6 cellular contexts compared by ENCODE assay signal in genomic region chr16:668519-669171, GRCh38. TPM values are rescaled to one million over a fixed set of nuclear protein-coding genes. Genes with fewer than 3 reads are reported as not detected.
DNase-seq lines count a peak whose midpoint lies in the region; ATAC-seq, FAIRE-seq and TF ChIP-seq lines count a peak whose summit lies in the region.

No MANE protein-coding gene starts in this region.

- CTCF ChIA-PET in WTC11 (lab: Charles Lee) (interaction anchor here (1.3 to 3.0 kb wide), 9 partner anchors 7 to 297 kb away, joined by 3 to 21 read pairs (median 6); partner anchors contain the start of genes ANTKMT, RHBDL1, STUB1 and WDR90), HepG2 (lab: Yijun Ruan, JAX; ENCODE audit: low intra/inter-chr PET ratio, low total read pairs) (interaction anchor here (1.0 to 1.4 kb wide), 3 partner anchors 9 to 18 kb away, joined by 3 to 4 read pairs (median 4); partner anchors contain the start of gene STUB1)

- H3K36me3 ChIP-seq in HepG2 (replicated peaks in 1 of 2; ENCODE audit: control insufficient read depth in 1 of 2, insufficient read depth in 2 of 2, low read length in 2 of 2) = peaks cover 18 to 41% of the 10 kb centered on the region in 2 experiments; a peak in 4 of 5 replicates

- DNase-seq in WTC11 (ENCODE audit: low spot score) (no peak), HepG2 (ENCODE audit: low spot score) (no peak), NCI-H1092 (lab: John Stamatoyannopoulos, UW) (no peak), D721Med (ENCODE audit: insufficient read length, low spot score) (no peak)

- no peak overlapping the region for H3K27ac Mint-ChIP-seq in WTC11

- H3K36me3 Mint-ChIP-seq in WTC11 = peaks cover 11% of the 10 kb centered on the region

- H3K79me2 ChIP-seq in HepG2 (ENCODE audit: insufficient read depth, low read length) = peaks cover 17% of the 10 kb centered on the region

- no peak for TF ChIP-seq POLR2A in HepG2 (IDR thresholded peaks at IDR 0.05; ENCODE audit: insufficient read depth in 1 of 2, low read depth in 2 of 2, low read length in 2 of 2)

- TF ChIP-seq EP300 in HepG2 (IDR thresholded peaks at IDR 0.05; ENCODE audit: low read depth in 2 of 2, low read length in 2 of 2) (no peak), HepG2 (CRISPR knock-in tag; IDR thresholded peaks at IDR 0.05; ENCODE audit: borderline replicate concordance) (no peak)

- H3K9me3 Mint-ChIP-seq in WTC11 = no peaks in the 10 kb centered on the region

- TF ChIP-seq CTCF in WTC11 (IDR thresholded peaks at IDR 0.05) (no peak), HepG2 (CRISPR knock-in tag; IDR thresholded peaks at IDR 0.05) (no peak), D721Med (IDR thresholded peaks at IDR 0.05; ENCODE audit: insufficient read depth, missing control alignments) (no peak)

- H4K20me1 ChIP-seq in HepG2 (ENCODE audit: insufficient read depth, low read length) = no peaks in the 10 kb centered on the region

- TF ChIP-seq RAD21 in HepG2 (CRISPR knock-in tag; IDR thresholded peaks at IDR 0.05) = no peak

- peak overlapping the region; percentile 93 for H3K9ac ChIP-seq in HepG2 (ENCODE audit: insufficient read depth, low read depth, low read length)

- in situ Hi-C loops in HepG2 (cut with HindIII; ENCODE audit: extremely low pct_ligation_motif_present, low pct_unique_long_range_greater_than_20kb) = no loop called here

- peak overlapping the region; percentile 92 for H3K4me2 ChIP-seq in HepG2 (ENCODE audit: low read depth, low read length)

- FAIRE-seq in HepG2 (lab: Jason Lieb, UNC) (no peak), D721Med (lab: Jason Lieb, UNC) (no peak)

- peak overlapping the region; percentile 53 for H3K27ac ChIP-seq in HepG2 (ENCODE audit: extremely low read length, insufficient read depth, low read length)

- H2AFZ ChIP-seq in HepG2 (ENCODE audit: low read length) = no peak overlapping the region

- H3K4me3 ChIP-seq in HepG2 (replicated peaks in 1 of 3; ENCODE audit: insufficient read depth in 1 of 3, low read depth in 2 of 3, low read length in 3 of 3) = peak overlapping the region; percentile 87 to 96 (median 91)

- no peaks in the 10 kb centered on the region for H3K27me3 Mint-ChIP-seq in WTC11 (ENCODE audit: low read depth)

- H3K27me3 ChIP-seq in HepG2 (ENCODE audit: control insufficient read depth in 1 of 2, insufficient read depth in 2 of 2, low read length in 2 of 2) = no peaks in the 10 kb centered on the region

- peak overlapping the region; percentile 65 for H3K4me3 Mint-ChIP-seq in WTC11

- intact Hi-C loops in HepG2 (cut with micrococcal nuclease; ENCODE audit: unreplicated experiment) = no loop called here

- POLR2A ChIA-PET in WTC11 (lab: Charles Lee) (interaction anchor here (1.8 kb wide), 1 partner anchor 52 kb away, joined by 6 read pairs; no protein-coding TSS in a partner anchor), HepG2 (lab: Yijun Ruan, JAX) (interaction anchor here (1.5 to 2.0 kb wide), 4 partner anchors 11 to 32 kb away, joined by 5 to 8 read pairs (median 6); partner anchors contain the start of genes METTL26, STUB1 and WDR90)

- ATAC-seq in GM19467 (IDR thresholded peaks at IDR 0.05; ENCODE audit: unreplicated experiment) (peak; percentile 2), WTC11 (no peak), HepG2 (peak; percentile 5), HG03159 (IDR thresholded peaks at IDR 0.05; ENCODE audit: unreplicated experiment) (no peak)

- H3K4me1 ChIP-seq in HepG2 (ENCODE audit: insufficient read depth, low read length) = peaks cover 18% of the 10 kb centered on the region

- H3K9me3 ChIP-seq in HepG2 (ENCODE audit: low read length) = no peaks in the 10 kb centered on the region

- BruUV-seq in HepG2 (replicated peaks; lab: Mats Ljungman, UMichigan) = no TSS peak

- H3K4me1 Mint-ChIP-seq in WTC11 = no peaks in the 10 kb centered on the region

- 30% methylated on average over 3 of the region's 50 CpGs for WGBS in HepG2 (ENCODE audit: low lambda C conversion rate)

RNA-seq across cellular contexts. Expression of gene RHOT2, which starts 0.7 kb away (rescaled TPM):
- 245 to 285 TPM (median 250 TPM) in 3 replicates for total RNA-seq in WTC11 (2021)
- 34.1 and 63.6 TPM in 2 replicates for total RNA-seq in HepG2 (2016; rRNA removed; fragmentation: Illumina TruSeq; extraction: Trizol)
- 17.1 and 18.2 TPM in 2 replicates for total RNA-seq in HepG2 (2016; cell fraction: cytosol; rRNA removed; fragmentation: Illumina TruSeq; extraction: Trizol; ENCODE audit: low read depth)
- total RNA-seq in HepG2 (2016; cell fraction: insoluble cytoplasmic fraction; rRNA removed; fragmentation: Illumina TruSeq; extraction: Trizol) = 29.4 and 68.9 TPM in 2 replicates
- 23.2 and 28.4 TPM in 2 replicates for total RNA-seq in HepG2 (2016; cell fraction: membrane; rRNA removed; fragmentation: Illumina TruSeq; extraction: Trizol)
- 78.3 and 79.1 TPM in 2 replicates for total RNA-seq in HepG2 (2016; cell fraction: nucleus; rRNA removed; fragmentation: Illumina TruSeq; extraction: Trizol)
- polyA plus RNA-seq in HepG2 (2011; rRNA removed) = 76.9 and 104 TPM in 2 replicates
- polyA plus RNA-seq in HepG2 (2011; cell fraction: cytosol; rRNA removed) = 24.1 and 52.3 TPM in 2 replicates
- polyA plus RNA-seq in HepG2 (2011; cell fraction: nucleus; rRNA removed) = 959 and 1,318 TPM in 2 replicates
- polyA plus RNA-seq in HepG2 (2012) = 36.6 and 59.1 TPM in 2 replicates
- polyA plus RNA-seq in HepG2 (2016; cell fraction: cytosol; fragmentation: Illumina TruSeq; extraction: Trizol; ENCODE audit: low read depth) = 14.1 and 16.7 TPM in 2 replicates
- polyA plus RNA-seq in HepG2 (2016; cell fraction: insoluble cytoplasmic fraction; fragmentation: Illumina TruSeq; extraction: Trizol; ENCODE audit: low read depth) = 34.3 and 41.8 TPM in 2 replicates
- polyA plus RNA-seq in HepG2 (2016; cell fraction: membrane; fragmentation: Illumina TruSeq; extraction: Trizol; ENCODE audit: low read depth) = 19.1 and 22.6 TPM in 2 replicates
- 215 and 253 TPM in 2 replicates for polyA plus RNA-seq in HepG2 (2016; cell fraction: nucleus; fragmentation: Illumina TruSeq; extraction: Trizol; ENCODE audit: insufficient read depth, low read depth)
- 36.6 and 76.1 TPM in 2 replicates for polyA minus RNA-seq in HepG2 (2011; rRNA and poly(A)+ RNA removed; ENCODE audit: low replicate concordance)
- 23.0 and 32.0 TPM in 2 replicates for polyA minus RNA-seq in HepG2 (2011; cell fraction: cytosol; rRNA and poly(A)+ RNA removed)
- polyA minus RNA-seq in HepG2 (2011; cell fraction: nucleus; rRNA and poly(A)+ RNA removed) = 71.6 and 76.3 TPM in 2 replicates

RNA-seq across cellular contexts. Expression of gene RHBDL1, which starts 6.8 kb away (rescaled TPM):
- 6.7 to 8.2 TPM (median 6.7 TPM) in 3 replicates for total RNA-seq in WTC11 (2021)
- total RNA-seq in HepG2 (2016; rRNA removed; fragmentation: Illumina TruSeq; extraction: Trizol) = 0.87 and 1.8 TPM in 2 replicates
- 0.79 and 0.81 TPM in 2 replicates for total RNA-seq in HepG2 (2016; cell fraction: cytosol; rRNA removed; fragmentation: Illumina TruSeq; extraction: Trizol; ENCODE audit: low read depth)
- total RNA-seq in HepG2 (2016; cell fraction: insoluble cytoplasmic fraction; rRNA removed; fragmentation: Illumina TruSeq; extraction: Trizol) = 0.74 and 2.3 TPM in 2 replicates
- 0.45 and 1.1 TPM in 2 replicates for total RNA-seq in HepG2 (2016; cell fraction: membrane; rRNA removed; fragmentation: Illumina TruSeq; extraction: Trizol)
- 2.0 and 3.2 TPM in 2 replicates for total RNA-seq in HepG2 (2016; cell fraction: nucleus; rRNA removed; fragmentation: Illumina TruSeq; extraction: Trizol)
- 3.8 and 5.3 TPM in 2 replicates for polyA plus RNA-seq in HepG2 (2011; rRNA removed)
- polyA plus RNA-seq in HepG2 (2011; cell fraction: cytosol; rRNA removed) = 1.8 and 3.5 TPM in 2 replicates
- 77.4 and 90.6 TPM in 2 replicates for polyA plus RNA-seq in HepG2 (2011; cell fraction: nucleus; rRNA removed)
- 1.8 and 3.6 TPM in 2 replicates for polyA plus RNA-seq in HepG2 (2012)
- 0.59 and 0.78 TPM in 2 replicates for polyA plus RNA-seq in HepG2 (2016; cell fraction: cytosol; fragmentation: Illumina TruSeq; extraction: Trizol; ENCODE audit: low read depth)
- polyA plus RNA-seq in HepG2 (2016; cell fraction: insoluble cytoplasmic fraction; fragmentation: Illumina TruSeq; extraction: Trizol; ENCODE audit: low read depth) = 0.68 and 0.70 TPM in 2 replicates
- 0.38 and 0.56 TPM in 2 replicates for polyA plus RNA-seq in HepG2 (2016; cell fraction: membrane; fragmentation: Illumina TruSeq; extraction: Trizol; ENCODE audit: low read depth)
- polyA plus RNA-seq in HepG2 (2016; cell fraction: nucleus; fragmentation: Illumina TruSeq; extraction: Trizol; ENCODE audit: insufficient read depth, low read depth) = 6.7 and 9.7 TPM in 2 replicates
- 1.4 and 3.1 TPM in 2 replicates for polyA minus RNA-seq in HepG2 (2011; rRNA and poly(A)+ RNA removed; ENCODE audit: low replicate concordance)
- 0.70 and 0.99 TPM in 2 replicates for polyA minus RNA-seq in HepG2 (2011; cell fraction: cytosol; rRNA and poly(A)+ RNA removed)
- 3.9 and 4.6 TPM in 2 replicates for polyA minus RNA-seq in HepG2 (2011; cell fraction: nucleus; rRNA and poly(A)+ RNA removed)

RNA-seq across cellular contexts. Expression of gene STUB1, which starts 11.6 kb away (rescaled TPM):
- total RNA-seq in WTC11 (2021) (79.0 to 88.2 TPM (median 85.8 TPM) in 3 replicates), HepG2 (2016; rRNA removed; fragmentation: Illumina TruSeq; extraction: Trizol) (78.2 and 79.9 TPM in 2 replicates)
- 125 and 168 TPM in 2 replicates for total RNA-seq in HepG2 (2016; cell fraction: cytosol; rRNA removed; fragmentation: Illumina TruSeq; extraction: Trizol; ENCODE audit: low read depth)
- 64.5 and 82.1 TPM in 2 replicates for total RNA-seq in HepG2 (2016; cell fraction: insoluble cytoplasmic fraction; rRNA removed; fragmentation: Illumina TruSeq; extraction: Trizol)
- total RNA-seq in HepG2 (2016; cell fraction: membrane; rRNA removed; fragmentation: Illumina TruSeq; extraction: Trizol) = 131 and 166 TPM in 2 replicates
- 43.4 and 46.1 TPM in 2 replicates for total RNA-seq in HepG2 (2016; cell fraction: nucleus; rRNA removed; fragmentation: Illumina TruSeq; extraction: Trizol)
- 52.9 and 59.6 TPM in 2 replicates for polyA plus RNA-seq in HepG2 (2011; rRNA removed)
- 46.6 and 58.6 TPM in 2 replicates for polyA plus RNA-seq in HepG2 (2011; cell fraction: cytosol; rRNA removed)
- 79.7 and 81.3 TPM in 2 replicates for polyA plus RNA-seq in HepG2 (2011; cell fraction: nucleus; rRNA removed)
- polyA plus RNA-seq in HepG2 (2012) = 27.7 and 37.3 TPM in 2 replicates
- 114 and 130 TPM in 2 replicates for polyA plus RNA-seq in HepG2 (2016; cell fraction: cytosol; fragmentation: Illumina TruSeq; extraction: Trizol; ENCODE audit: low read depth)
- 75.6 and 85.1 TPM in 2 replicates for polyA plus RNA-seq in HepG2 (2016; cell fraction: insoluble cytoplasmic fraction; fragmentation: Illumina TruSeq; extraction: Trizol; ENCODE audit: low read depth)
- polyA plus RNA-seq in HepG2 (2016; cell fraction: membrane; fragmentation: Illumina TruSeq; extraction: Trizol; ENCODE audit: low read depth) = 124 and 138 TPM in 2 replicates
- 73.2 and 92.9 TPM in 2 replicates for polyA plus RNA-seq in HepG2 (2016; cell fraction: nucleus; fragmentation: Illumina TruSeq; extraction: Trizol; ENCODE audit: insufficient read depth, low read depth)
- polyA minus RNA-seq in HepG2 (2011; rRNA and poly(A)+ RNA removed; ENCODE audit: low replicate concordance) = 32.3 and 38.9 TPM in 2 replicates
- 6.7 and 10.7 TPM in 2 replicates for polyA minus RNA-seq in HepG2 (2011; cell fraction: cytosol; rRNA and poly(A)+ RNA removed)
- 18.6 and 20.1 TPM in 2 replicates for polyA minus RNA-seq in HepG2 (2011; cell fraction: nucleus; rRNA and poly(A)+ RNA removed)

RNA-seq across cellular contexts. Expression of gene JMJD8, which starts 15.5 kb away (rescaled TPM):
- total RNA-seq in WTC11 (2021) (59.6 to 63.4 TPM (median 61.2 TPM) in 3 replicates), HepG2 (2016; rRNA removed; fragmentation: Illumina TruSeq; extraction: Trizol) (0.55 and 2.6 TPM in 2 replicates)
- total RNA-seq in HepG2 (2016; cell fraction: cytosol; rRNA removed; fragmentation: Illumina TruSeq; extraction: Trizol; ENCODE audit: low read depth) = 0.40 and 0.88 TPM in 2 replicates
- total RNA-seq in HepG2 (2016; cell fraction: insoluble cytoplasmic fraction; rRNA removed; fragmentation: Illumina TruSeq; extraction: Trizol) = 0.77 and 3.8 TPM in 2 replicates
- 1.2 and 1.4 TPM in 2 replicates for total RNA-seq in HepG2 (2016; cell fraction: membrane; rRNA removed; fragmentation: Illumina TruSeq; extraction: Trizol)
- 5.1 and 7.1 TPM in 2 replicates for total RNA-seq in HepG2 (2016; cell fraction: nucleus; rRNA removed; fragmentation: Illumina TruSeq; extraction: Trizol)
- polyA plus RNA-seq in HepG2 (2011; rRNA removed) = 11.8 and 17.3 TPM in 2 replicates
- 4.0 and 8.1 TPM in 2 replicates for polyA plus RNA-seq in HepG2 (2011; cell fraction: cytosol; rRNA removed)
- polyA plus RNA-seq in HepG2 (2011; cell fraction: nucleus; rRNA removed) = 157 and 173 TPM in 2 replicates
- polyA plus RNA-seq in HepG2 (2012) = 6.9 and 9.3 TPM in 2 replicates
- polyA plus RNA-seq in HepG2 (2016; cell fraction: cytosol; fragmentation: Illumina TruSeq; extraction: Trizol; ENCODE audit: low read depth) = 0.87 and 1.2 TPM in 2 replicates
- polyA plus RNA-seq in HepG2 (2016; cell fraction: insoluble cytoplasmic fraction; fragmentation: Illumina TruSeq; extraction: Trizol; ENCODE audit: low read depth) = 1.8 and 2.0 TPM in 2 replicates
- 1.7 TPM in 2 replicates for polyA plus RNA-seq in HepG2 (2016; cell fraction: membrane; fragmentation: Illumina TruSeq; extraction: Trizol; ENCODE audit: low read depth)
- polyA plus RNA-seq in HepG2 (2016; cell fraction: nucleus; fragmentation: Illumina TruSeq; extraction: Trizol; ENCODE audit: insufficient read depth, low read depth) = 33.6 and 33.9 TPM in 2 replicates
- 2.1 and 48.1 TPM in 2 replicates for polyA minus RNA-seq in HepG2 (2011; rRNA and poly(A)+ RNA removed; ENCODE audit: low replicate concordance)
- polyA minus RNA-seq in HepG2 (2011; cell fraction: cytosol; rRNA and poly(A)+ RNA removed) = 1.9 and 3.5 TPM in 2 replicates
- 6.3 and 7.6 TPM in 2 replicates for polyA minus RNA-seq in HepG2 (2011; cell fraction: nucleus; rRNA and poly(A)+ RNA removed)

RNA-seq across cellular contexts. Expression of gene WDR90, which starts 19.5 kb away (rescaled TPM):
- total RNA-seq in WTC11 (2021) (66.2 to 75.8 TPM (median 69.6 TPM) in 3 replicates), HepG2 (2016; rRNA removed; fragmentation: Illumina TruSeq; extraction: Trizol) (10.2 and 28.9 TPM in 2 replicates)
- 8.3 and 8.4 TPM in 2 replicates for total RNA-seq in HepG2 (2016; cell fraction: cytosol; rRNA removed; fragmentation: Illumina TruSeq; extraction: Trizol; ENCODE audit: low read depth)
- 10.2 and 31.3 TPM in 2 replicates for total RNA-seq in HepG2 (2016; cell fraction: insoluble cytoplasmic fraction; rRNA removed; fragmentation: Illumina TruSeq; extraction: Trizol)
- total RNA-seq in HepG2 (2016; cell fraction: membrane; rRNA removed; fragmentation: Illumina TruSeq; extraction: Trizol) = 9.7 and 10.7 TPM in 2 replicates
- total RNA-seq in HepG2 (2016; cell fraction: nucleus; rRNA removed; fragmentation: Illumina TruSeq; extraction: Trizol) = 40.6 and 49.4 TPM in 2 replicates
- polyA plus RNA-seq in HepG2 (2011; rRNA removed) = 11.1 and 14.9 TPM in 2 replicates
- polyA plus RNA-seq in HepG2 (2011; cell fraction: cytosol; rRNA removed) = 3.4 and 7.3 TPM in 2 replicates
- polyA plus RNA-seq in HepG2 (2011; cell fraction: nucleus; rRNA removed) = 165 and 272 TPM in 2 replicates
- polyA plus RNA-seq in HepG2 (2012) = 8.4 and 11.0 TPM in 2 replicates
- polyA plus RNA-seq in HepG2 (2016; cell fraction: cytosol; fragmentation: Illumina TruSeq; extraction: Trizol; ENCODE audit: low read depth) = 2.6 and 2.7 TPM in 2 replicates
- 9.7 and 12.6 TPM in 2 replicates for polyA plus RNA-seq in HepG2 (2016; cell fraction: insoluble cytoplasmic fraction; fragmentation: Illumina TruSeq; extraction: Trizol; ENCODE audit: low read depth)
- 5.3 TPM in 2 replicates for polyA plus RNA-seq in HepG2 (2016; cell fraction: membrane; fragmentation: Illumina TruSeq; extraction: Trizol; ENCODE audit: low read depth)
- 127 and 129 TPM in 2 replicates for polyA plus RNA-seq in HepG2 (2016; cell fraction: nucleus; fragmentation: Illumina TruSeq; extraction: Trizol; ENCODE audit: insufficient read depth, low read depth)
- 12.2 and 29.3 TPM in 2 replicates for polyA minus RNA-seq in HepG2 (2011; rRNA and poly(A)+ RNA removed; ENCODE audit: low replicate concordance)
- polyA minus RNA-seq in HepG2 (2011; cell fraction: cytosol; rRNA and poly(A)+ RNA removed) = 3.2 and 14.2 TPM in 2 replicates
- 15.8 and 22.4 TPM in 2 replicates for polyA minus RNA-seq in HepG2 (2011; cell fraction: nucleus; rRNA and poly(A)+ RNA removed)

Comparison
In these comparisons a context has a peak if more than half of its experiments do, and no peak if none do; other contexts are left out.
1. ATAC-seq: peak in GM19467 (single experiment) and HepG2 (single experiment); none in WTC11 (single experiment) and HG03159 (single experiment).